15 cellular contexts compared by ENCODE assay signal in the genomic region with DNA sequence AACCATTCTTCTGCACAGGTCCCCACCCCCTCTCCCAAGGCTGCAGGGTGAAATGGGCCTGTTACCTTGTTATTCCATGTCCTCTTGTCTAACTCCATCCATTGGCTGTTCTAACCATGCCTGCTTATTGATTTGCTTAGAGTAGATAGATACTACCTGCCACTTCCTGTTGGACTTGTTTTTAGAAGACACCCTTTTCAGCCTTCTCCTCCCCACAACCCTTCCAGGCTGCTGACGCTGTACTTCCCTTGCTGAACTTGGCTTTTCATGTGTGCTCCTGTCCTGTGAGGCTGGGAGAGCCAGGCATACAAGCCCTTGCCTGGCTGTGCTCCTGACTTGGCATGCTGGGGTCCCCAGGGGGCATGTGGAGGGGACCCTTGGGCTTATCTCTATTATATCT.
A peak's percentile ranks its signal among the peaks of the same experiment; 100 is the strongest.
DNase-seq lines count a peak whose midpoint lies in the region; ATAC-seq and TF ChIP-seq lines count a peak whose summit lies in the region.
"Had no signal": no experiment of that assay in that cellular context is flagged by ENCODE, and none has a peak within 500 bp of the region (broad histone marks: within the 10 kb centered on the region; RNA-seq: fewer than 3 reads in every experiment).

No MANE protein-coding gene starts in this region.

- no peaks in the 10 kb centered on the region for H3K27me3 Mint-ChIP-seq in MCF 10A (ENCODE audit: insufficient read depth, unreplicated experiment)
- no peaks in the 10 kb centered on the region for H3K27me3 Mint-ChIP-seq in brain
- H3K27me3 Mint-ChIP-seq in type B pancreatic cell, result no peaks in the 10 kb centered on the region
- peaks cover 0 to 8% of the 10 kb centered on the region in 2 donors for H3K27me3 Mint-ChIP-seq in natural killer cell treated with Interleukin-12 subunit alpha and Interleukin-12 subunit beta and Interleukin-15 and Interleukin-18, amount 100 ng/mL, for 72 hours
- H3K27me3 Mint-ChIP-seq in activated T-helper 1 cell treated with anti-CD3 and anti-CD28 coated beads, Interleukin-12 subunit alpha, Interleukin-12 subunit beta, Interleukin-2, Interleukin-4 antibody, amounts not matched to agents 30 ng/mL and 10 ng/mL and 1 ng/mL, durations not matched to agents 14 hours and 24 hours and 36 hours (ENCODE audit: insufficient read depth), result no peaks in the 10 kb centered on the region
- H3K27me3 Mint-ChIP-seq: IgD-negative memory B cell had no signal

- H3K9ac ChIP-seq in mammary epithelial cell (ENCODE audit: insufficient read depth, low read length), result no peak overlapping the region
- no peak overlapping the region for H3K9ac ChIP-seq in mesenchymal stem cell (ENCODE audit: low read length)
- H3K9ac ChIP-seq: BLaER1 had no signal

- in situ Hi-C loops in mammary epithelial cell (cut with MboI; ENCODE audit: low sequenced_read_pairs in 2 of 2), result loop anchor here in 1 of 2 donors (25.0 kb wide), 1 partner anchor 343 kb away; no protein-coding TSS in a partner anchor

- intact Hi-C loops in mammary epithelial cell (cut with micrococcal nuclease) (loop anchor here (10.0 kb wide), 2 partner anchors 529 to 1331 kb away; no protein-coding TSS in a partner anchor), MCF 10A (cut with micrococcal nuclease) (no loop called here)
- intact Hi-C loops in activated T-helper 1 cell treated with anti-CD3 and anti-CD28 coated beads, Interleukin-12 subunit alpha, Interleukin-12 subunit beta, Interleukin-2, Interleukin-4 antibody, amounts not matched to agents 30 ng/mL and 10 ng/mL and 1 ng/mL, durations not matched to agents 14 hours and 24 hours and 36 hours (cut with micrococcal nuclease), result loop anchor here (10.0 kb wide), 2 partner anchors 121 to 1981 kb away; no protein-coding TSS in a partner anchor

- no peak for ATAC-seq in natural killer cell treated with Interleukin-12 subunit alpha and Interleukin-12 subunit beta and Interleukin-15 and Interleukin-18, amount 100 ng/mL, for 72 hours
- ATAC-seq in GM19397 (IDR thresholded peaks at IDR 0.05; ENCODE audit: unreplicated experiment), result no peak

- H3K9me3 Mint-ChIP-seq in MCF 10A (ENCODE audit: unreplicated experiment) (no peaks in the 10 kb centered on the region), brain (no peaks in the 10 kb centered on the region), type B pancreatic cell (no peaks in the 10 kb centered on the region)
- no peaks in the 10 kb centered on the region for H3K9me3 Mint-ChIP-seq in natural killer cell treated with Interleukin-12 subunit alpha and Interleukin-12 subunit beta and Interleukin-15 and Interleukin-18, amount 100 ng/mL, for 72 hours
- no peaks in the 10 kb centered on the region for H3K9me3 Mint-ChIP-seq in activated T-helper 1 cell treated with anti-CD3 and anti-CD28 coated beads, Interleukin-12 subunit alpha, Interleukin-12 subunit beta, Interleukin-2, Interleukin-4 antibody, amounts not matched to agents 30 ng/mL and 10 ng/mL and 1 ng/mL, durations not matched to agents 14 hours and 24 hours and 36 hours
- H3K9me3 Mint-ChIP-seq: CD8-positive, alpha-beta memory T cell; IgD-negative memory B cell had no signal

- no peak overlapping the region for H2BK15ac ChIP-seq in mesenchymal stem cell (ENCODE audit: low read depth, poor library complexity, severe bottlenecking)

- no peak overlapping the region for H2BK12ac ChIP-seq in mesenchymal stem cell (ENCODE audit: low read length in 2 of 2)

- H3K4me1 ChIP-seq in mammary epithelial cell (ENCODE audit: insufficient read depth, low read length) (peaks cover 10% of the 10 kb centered on the region), mesenchymal stem cell (ENCODE audit: control insufficient read depth, insufficient read depth, low read depth, low read length) (peaks cover 32% of the 10 kb centered on the region)

- H3K4me1 Mint-ChIP-seq in MCF 10A (ENCODE audit: insufficient read depth, unreplicated experiment) (peaks cover 9% of the 10 kb centered on the region), brain (peaks cover 30% of the 10 kb centered on the region), type B pancreatic cell (ENCODE audit: unreplicated experiment) (peaks cover 20% of the 10 kb centered on the region)
- peaks cover 4 to 5% of the 10 kb centered on the region in 2 donors for H3K4me1 Mint-ChIP-seq in natural killer cell treated with Interleukin-12 subunit alpha and Interleukin-12 subunit beta and Interleukin-15 and Interleukin-18, amount 100 ng/mL, for 72 hours (ENCODE audit: low read depth in 2 of 2)
- H3K4me1 Mint-ChIP-seq in activated T-helper 1 cell treated with anti-CD3 and anti-CD28 coated beads, Interleukin-12 subunit alpha, Interleukin-12 subunit beta, Interleukin-2, Interleukin-4 antibody, amounts not matched to agents 30 ng/mL and 10 ng/mL and 1 ng/mL, durations not matched to agents 14 hours and 24 hours and 36 hours (ENCODE audit: low read depth), result peaks cover 11% of the 10 kb centered on the region

- no peaks in the 10 kb centered on the region for H3K79me1 ChIP-seq in mesenchymal stem cell (replicated peaks; ENCODE audit: low read length, poor library complexity, severe bottlenecking)

- DNase-seq in mammary epithelial cell (no peak), MCF 10A (ENCODE audit: unreplicated experiment) (no peak), mesenchymal stem cell (no peak), type B pancreatic cell (ENCODE audit: extremely low spot score, unreplicated experiment) (no peak)
- DNase-seq in natural killer cell treated with Interleukin-12 subunit alpha and Interleukin-12 subunit beta and Interleukin-15 and Interleukin-18, amount 100 ng/mL, for 72 hours (ENCODE audit: low spot score), result no peak
- DNase-seq in activated T-helper 1 cell treated with anti-CD3 and anti-CD28 coated beads, Interleukin-12 subunit alpha, Interleukin-12 subunit beta, Interleukin-2, Interleukin-4 antibody, amounts not matched to agents 30 ng/mL and 10 ng/mL and 1 ng/mL, durations not matched to agents 14 hours and 24 hours and 36 hours (ENCODE audit: low spot score), result no peak
- DNase-seq: 8988T; AML-193; CD8-positive, alpha-beta memory T cell had no signal

- no peak overlapping the region for H3K4ac ChIP-seq in mesenchymal stem cell (ENCODE audit: low read depth in 1 of 2, low read length in 2 of 2)

- POLR2A ChIA-PET in MCF 10A (lab: Yijun Ruan, JAX), result no interaction called here

- H3K36me3 ChIP-seq in mammary epithelial cell (ENCODE audit: insufficient read depth, low read length) (no peaks in the 10 kb centered on the region), mesenchymal stem cell (ENCODE audit: control insufficient read depth in 1 of 2, insufficient read depth in 2 of 2, low read depth in 1 of 2, low read length in 2 of 2) (peaks cover 0 to 4% of the 10 kb centered on the region in 2 experiments)
- H3K36me3 ChIP-seq: HAP-1 had no signal

- H3K27me3 ChIP-seq in mammary epithelial cell (ENCODE audit: insufficient read depth, low read length), result no peaks in the 10 kb centered on the region
- H3K27me3 ChIP-seq in mesenchymal stem cell (ENCODE audit: control insufficient read depth in 1 of 2, insufficient read depth in 1 of 2, low read length in 2 of 2), result no peaks in the 10 kb centered on the region
- H3K27me3 ChIP-seq: BLaER1 had no signal

- BruUV-seq in mammary epithelial cell (replicated peaks; lab: Mats Ljungman, UMichigan), result no TSS peak
- BruUV-seq in MCF 10A (replicated peaks; lab: Mats Ljungman, UMichigan), result no TSS peak

- no peaks in the 10 kb centered on the region for H3K9me3 ChIP-seq in mammary epithelial cell (replicated peaks; ENCODE audit: insufficient read depth, low read length)
- H3K9me3 ChIP-seq in mesenchymal stem cell (ENCODE audit: control insufficient read depth, low read length), result no peaks in the 10 kb centered on the region
- H3K9me3 ChIP-seq: BLaER1, Caco-2, HAP-1 had no signal

- CTCF ChIA-PET in mammary epithelial cell (lab: Charles Lee; ENCODE audit: low non-redundant PET) (no interaction called here), MCF 10A (lab: Yijun Ruan, JAX) (interaction anchor here (0.5 to 0.6 kb wide), 2 partner anchors 239 to 915 kb away, joined by 3 to 4 read pairs; no protein-coding TSS in a partner anchor)

- H3K36me3 Mint-ChIP-seq in MCF 10A (ENCODE audit: insufficient read depth, unreplicated experiment) (no peaks in the 10 kb centered on the region), brain (peaks cover 35% of the 10 kb centered on the region), type B pancreatic cell (peaks cover 18% of the 10 kb centered on the region)
- no peaks in the 10 kb centered on the region for H3K36me3 Mint-ChIP-seq in natural killer cell treated with Interleukin-12 subunit alpha and Interleukin-12 subunit beta and Interleukin-15 and Interleukin-18, amount 100 ng/mL, for 72 hours
- H3K36me3 Mint-ChIP-seq in activated T-helper 1 cell treated with anti-CD3 and anti-CD28 coated beads, Interleukin-12 subunit alpha, Interleukin-12 subunit beta, Interleukin-2, Interleukin-4 antibody, amounts not matched to agents 30 ng/mL and 10 ng/mL and 1 ng/mL, durations not matched to agents 14 hours and 24 hours and 36 hours (ENCODE audit: low read depth), result no peaks in the 10 kb centered on the region
- H3K36me3 Mint-ChIP-seq: CD8-positive, alpha-beta memory T cell; IgD-negative memory B cell had no signal

- no peak overlapping the region for H4K8ac ChIP-seq in mesenchymal stem cell (ENCODE audit: low read length)

- H3K4me3 ChIP-seq in mammary epithelial cell (replicated peaks in 1 of 3; ENCODE audit: insufficient read depth in 1 of 3, low read depth in 2 of 3, low read length in 3 of 3), result no peak overlapping the region
- no peak overlapping the region for H3K4me3 ChIP-seq in mesenchymal stem cell (ENCODE audit: insufficient read depth in 1 of 2, low read depth in 1 of 2, low read length in 2 of 2)
- H3K4me3 ChIP-seq: BLaER1, HAP-1 had no signal

- H3K23ac ChIP-seq in mesenchymal stem cell (ENCODE audit: low read length in 2 of 2), result no peak overlapping the region

- dilution Hi-C loops in mammary epithelial cell (cut with HindIII; ENCODE audit: low sequenced_read_pairs), result no loop called here

- H3K27ac ChIP-seq in mammary epithelial cell (ENCODE audit: insufficient read depth, low read depth, low read length), result no peak overlapping the region
- peak overlapping the region; percentile 18 for H3K27ac ChIP-seq in mesenchymal stem cell (ENCODE audit: low read length, poor library complexity, severe bottlenecking)
- H3K27ac ChIP-seq: BLaER1 had no signal

- peak overlapping the region; percentile 11 for H2BK5ac ChIP-seq in mesenchymal stem cell (ENCODE audit: low read depth, low read length, poor library complexity, severe bottlenecking)

- TF ChIP-seq CTCF in mammary epithelial cell (conservative IDR thresholded peaks at IDR 0.05 in 1 of 2, IDR thresholded peaks at IDR 0.05 in 1 of 2; ENCODE audit: extremely low read depth in 1 of 2, insufficient read depth in 1 of 2, low read depth in 1 of 2, low read length in 2 of 2) (no peak), MCF 10A (IDR thresholded peaks at IDR 0.05; ENCODE audit: unreplicated experiment) (no peak), brain (conservative IDR thresholded peaks at IDR 0.05) (no peak), type B pancreatic cell (conservative IDR thresholded peaks at IDR 0.05) (no peak)

- no peak overlapping the region for H3K4me2 ChIP-seq in mammary epithelial cell (ENCODE audit: insufficient read depth, low read depth, low read length)
- H3K4me2 ChIP-seq in mesenchymal stem cell (ENCODE audit: low read length, poor library complexity, severe bottlenecking), result no peak overlapping the region
- H3K4me2 ChIP-seq: BLaER1 had no signal

- H4K91ac ChIP-seq in mesenchymal stem cell (ENCODE audit: low read length), result no peak overlapping the region

- no CpG with 5 or more reads among the region's 1 CpG for WGBS in mammary epithelial cell (ENCODE audit: low coverage, missing lambda C conversion rate)
- 100% methylated on average over 1 of the region's 1 CpG for WGBS in mesenchymal stem cell

- H3K27ac Mint-ChIP-seq in MCF 10A (ENCODE audit: low read depth, unreplicated experiment) (no peak overlapping the region), brain (peak overlapping the region in 4 of 5 experiments; percentile 23 to 60 (median 42)), type B pancreatic cell (peak overlapping the region; percentile 44)
- H3K27ac Mint-ChIP-seq in natural killer cell treated with Interleukin-12 subunit alpha and Interleukin-12 subunit beta and Interleukin-15 and Interleukin-18, amount 100 ng/mL, for 72 hours, result no peak overlapping the region
- H3K27ac Mint-ChIP-seq in activated T-helper 1 cell treated with anti-CD3 and anti-CD28 coated beads, Interleukin-12 subunit alpha, Interleukin-12 subunit beta, Interleukin-2, Interleukin-4 antibody, amounts not matched to agents 30 ng/mL and 10 ng/mL and 1 ng/mL, durations not matched to agents 14 hours and 24 hours and 36 hours, result no peak overlapping the region
- H3K27ac Mint-ChIP-seq: CD8-positive, alpha-beta memory T cell; IgD-negative memory B cell had no signal

- H2BK120ac ChIP-seq in mesenchymal stem cell (ENCODE audit: low read depth, low read length), result no peak overlapping the region

- no peaks in the 10 kb centered on the region for H4K20me1 ChIP-seq in mammary epithelial cell (ENCODE audit: insufficient read depth, low read length)
- H4K20me1 ChIP-seq: BLaER1 had no signal

- no peak overlapping the region for H2AK5ac ChIP-seq in mesenchymal stem cell (ENCODE audit: low read length, severe bottlenecking)

- no peak overlapping the region for H3K18ac ChIP-seq in mesenchymal stem cell (ENCODE audit: low read depth in 1 of 2, low read length in 2 of 2)

- no peak overlapping the region for H3K14ac ChIP-seq in mesenchymal stem cell (ENCODE audit: low read length in 2 of 2)

- H2AFZ ChIP-seq in mammary epithelial cell (ENCODE audit: low read depth, low read length) (peak overlapping the region; percentile 37), mesenchymal stem cell (ENCODE audit: low read depth, low read length) (no peak overlapping the region)

- H3K4me3 Mint-ChIP-seq in MCF 10A (ENCODE audit: unreplicated experiment) (no peak overlapping the region), brain (no peak overlapping the region), type B pancreatic cell (no peak overlapping the region)
- H3K4me3 Mint-ChIP-seq in natural killer cell treated with Interleukin-12 subunit alpha and Interleukin-12 subunit beta and Interleukin-15 and Interleukin-18, amount 100 ng/mL, for 72 hours, result no peak overlapping the region
- H3K4me3 Mint-ChIP-seq in activated T-helper 1 cell treated with anti-CD3 and anti-CD28 coated beads, Interleukin-12 subunit alpha, Interleukin-12 subunit beta, Interleukin-2, Interleukin-4 antibody, amounts not matched to agents 30 ng/mL and 10 ng/mL and 1 ng/mL, durations not matched to agents 14 hours and 24 hours and 36 hours, result no peak overlapping the region
- H3K4me3 Mint-ChIP-seq: CD8-positive, alpha-beta memory T cell; IgD-negative memory B cell had no signal

- no peaks in the 10 kb centered on the region for H3K79me2 ChIP-seq in mammary epithelial cell (ENCODE audit: insufficient read depth, low read length)

Comparison
In these comparisons a context has a peak if more than half of its experiments do, and no peak if none do; other contexts are left out.
1. H3K27ac Mint-ChIP-seq: peak in brain (4 of 5) and type B pancreatic cell (single experiment); none in MCF 10A (single experiment), natural killer cell treated with Interleukin-12 subunit alpha and Interleukin-12 subunit beta and Interleukin-15 and Interleukin-18, amount 100 ng/mL, for 72 hours (0 of 2) and activated T-helper 1 cell treated with anti-CD3 and anti-CD28 coated beads, Interleukin-12 subunit alpha, Interleukin-12 subunit beta, Interleukin-2, Interleukin-4 antibody, amounts not matched to agents 30 ng/mL and 10 ng/mL and 1 ng/mL, durations not matched to agents 14 hours and 24 hours and 36 hours (single experiment).